ENCODE assay signal across 20 cellular contexts in genomic region chr22:24984122-24984521, GRCh38. TPM values are rescaled to one million over a fixed set of nuclear protein-coding genes. Genes with fewer than 3 reads are reported as not detected.
"Had no signal": no experiment of that assay in that cellular context is flagged by ENCODE, and none has a peak within 500 bp of the region (broad histone marks: within the 10 kb centered on the region; RNA-seq: fewer than 3 reads in every experiment).

No MANE protein-coding gene starts in this region.

- H3K27me3 ChIP-seq: cardiac muscle cell, esophagus muscularis mucosa, ovary, sigmoid colon, uterus had no signal

- H3K27ac ChIP-seq: ovary, sigmoid colon, thoracic aorta had no signal

- H3K9me3 Mint-ChIP-seq: activated CD4-positive, alpha-beta T cell treated with anti-CD3 and anti-CD28 coated beads, Interleukin-2, amount 10 ng/mL, durations not matched to agents 7 days and 5 days; activated naive CD4-positive, alpha-beta T cell treated with anti-CD3 and anti-CD28 coated beads for 36 hours; activated T-helper 17 cell treated with anti-CD3 and anti-CD28 coated beads, Interleukin-2, amount 50 U/mL, for 72 hours; T-helper 2 cell treated with Interferon-gamma antibody and Interleukin-4, amounts not matched to agents 5 μg/mL and 100 μg/mL, for 36 hours had no signal

- H3K4me1 ChIP-seq: sigmoid colon, uterus had no signal

- H3K4me3 ChIP-seq: cardiac muscle cell, esophagus muscularis mucosa, ovary, sigmoid colon, thoracic aorta, uterus had no signal

- H3K4me3 Mint-ChIP-seq: activated CD4-positive, alpha-beta T cell treated with anti-CD3 and anti-CD28 coated beads, Interleukin-2, amount 10 ng/mL, durations not matched to agents 7 days and 5 days; activated naive CD4-positive, alpha-beta T cell treated with anti-CD3 and anti-CD28 coated beads for 36 hours; activated T-helper 17 cell treated with anti-CD3 and anti-CD28 coated beads, Interleukin-2, amount 50 U/mL, for 72 hours; T-helper 2 cell treated with Interferon-gamma antibody and Interleukin-4, amounts not matched to agents 5 μg/mL and 100 μg/mL, for 36 hours had no signal

- H3K36me3 ChIP-seq: cardiac muscle cell, esophagus muscularis mucosa, ovary, sigmoid colon, thoracic aorta, uterus had no signal

- FAIRE-seq: colon, endometrium had no signal

- H3K9me3 ChIP-seq: esophagus muscularis mucosa, ovary, sigmoid colon, thoracic aorta, uterus had no signal

- DNase-seq: activated CD4-positive, alpha-beta T cell treated with anti-CD3 and anti-CD28 coated beads, Interleukin-2, amount 10 ng/mL, durations not matched to agents 7 days and 5 days; activated CD4-positive, CD25-positive, alpha-beta regulatory T cell; activated CD8-positive, alpha-beta memory T cell treated with anti-CD3 and anti-CD28 coated beads for 24 hours; activated naive CD4-positive, alpha-beta T cell treated with anti-CD3 and anti-CD28 coated beads for 36 hours; kidney glomerular epithelial cell; midbrain; ovary; sigmoid colon; stimulated activated CD4-positive, alpha-beta T cell treated with anti-CD3 and anti-CD28 coated beads, Interleukin-1b, Interleukin-23, amount 100 ng/mL, for 48 hours; uterus had no signal

- H3K27ac Mint-ChIP-seq: activated CD4-positive, alpha-beta T cell treated with anti-CD3 and anti-CD28 coated beads, Interleukin-2, amount 10 ng/mL, durations not matched to agents 7 days and 5 days; activated naive CD4-positive, alpha-beta T cell treated with anti-CD3 and anti-CD28 coated beads for 36 hours; activated T-helper 17 cell treated with anti-CD3 and anti-CD28 coated beads, Interleukin-2, amount 50 U/mL, for 72 hours; T-helper 2 cell treated with Interferon-gamma antibody and Interleukin-4, amounts not matched to agents 5 μg/mL and 100 μg/mL, for 36 hours had no signal

- ATAC-seq: activated T-helper 17 cell treated with anti-CD3 and anti-CD28 coated beads, Interleukin-2, amount 50 U/mL, for 72 hours had no signal

- H3K4me1 Mint-ChIP-seq: activated T-helper 17 cell treated with anti-CD3 and anti-CD28 coated beads, Interleukin-2, amount 50 U/mL, for 72 hours had no signal

RNA-seq across cellular contexts. Expression of gene LHFPL7, which starts 37.6 kb away (rescaled TPM):
- total RNA-seq: activated CD4-positive, alpha-beta T cell treated with anti-CD3 and anti-CD28 coated beads, Interleukin-2, amount 10 ng/mL, durations not matched to agents 7 days and 5 days; activated naive CD4-positive, alpha-beta T cell treated with anti-CD3 and anti-CD28 coated beads for 36 hours; activated T-helper 17 cell treated with anti-CD3 and anti-CD28 coated beads, Interleukin-2, amount 50 U/mL, for 72 hours; cardiac muscle cell; esophagus muscularis mucosa; fibroblast of villous mesenchyme; myocyte; sigmoid colon; thoracic aorta had no signal
- polyA plus RNA-seq: adipose tissue, cardiac muscle cell, ovary, sigmoid colon had no signal
